Comparison of ENCODE assay signal across 18 cellular contexts in genomic region chr22:49587421-49587820, GRCh38.
"Had no signal": no experiment of that assay in that cellular context is flagged by ENCODE, and none has a peak within 500 bp of the region (broad histone marks: within the 10 kb centered on the region; RNA-seq: fewer than 3 reads in every experiment).

No MANE protein-coding gene starts in this region.

- H3K9me3 ChIP-seq: heart left ventricle, psoas muscle, right lobe of liver, uterus had no signal

- H3K4me3 ChIP-seq: dorsolateral prefrontal cortex, heart left ventricle, lung, psoas muscle, right lobe of liver, skin epidermis, uterus had no signal

- DNase-seq: cortex of kidney; effector CD8-positive, alpha-beta T cell; hippocampal formation; mesenchymal stem cell; naive B cell; psoas muscle; retina; stimulated activated CD4-positive, alpha-beta T cell treated with anti-CD3 and anti-CD28 coated beads, Interleukin-12 subunit alpha, Interleukin-12 subunit beta, amount 100 ng/mL, for 4 hours; stimulated activated naive CD4-positive, alpha-beta T cell treated with Interleukin-2 at 50 U/mL for 16 hours; uterus had no signal

- H3K36me3 ChIP-seq: heart left ventricle, right lobe of liver, uterus had no signal

- H3K27me3 ChIP-seq: dorsolateral prefrontal cortex, heart left ventricle, right lobe of liver, uterus had no signal

- ATAC-seq: esophagus mucosa, heart left ventricle, left lobe of liver, psoas muscle, right lobe of liver had no signal

- H3K27ac ChIP-seq: dorsolateral prefrontal cortex, heart left ventricle, parathyroid adenoma, psoas muscle, right lobe of liver, skin epidermis, uterus had no signal

- H3K4me1 ChIP-seq: parathyroid adenoma, psoas muscle, right lobe of liver, uterus had no signal
